8 cellular contexts compared by ENCODE assay signal in the genomic region with DNA sequence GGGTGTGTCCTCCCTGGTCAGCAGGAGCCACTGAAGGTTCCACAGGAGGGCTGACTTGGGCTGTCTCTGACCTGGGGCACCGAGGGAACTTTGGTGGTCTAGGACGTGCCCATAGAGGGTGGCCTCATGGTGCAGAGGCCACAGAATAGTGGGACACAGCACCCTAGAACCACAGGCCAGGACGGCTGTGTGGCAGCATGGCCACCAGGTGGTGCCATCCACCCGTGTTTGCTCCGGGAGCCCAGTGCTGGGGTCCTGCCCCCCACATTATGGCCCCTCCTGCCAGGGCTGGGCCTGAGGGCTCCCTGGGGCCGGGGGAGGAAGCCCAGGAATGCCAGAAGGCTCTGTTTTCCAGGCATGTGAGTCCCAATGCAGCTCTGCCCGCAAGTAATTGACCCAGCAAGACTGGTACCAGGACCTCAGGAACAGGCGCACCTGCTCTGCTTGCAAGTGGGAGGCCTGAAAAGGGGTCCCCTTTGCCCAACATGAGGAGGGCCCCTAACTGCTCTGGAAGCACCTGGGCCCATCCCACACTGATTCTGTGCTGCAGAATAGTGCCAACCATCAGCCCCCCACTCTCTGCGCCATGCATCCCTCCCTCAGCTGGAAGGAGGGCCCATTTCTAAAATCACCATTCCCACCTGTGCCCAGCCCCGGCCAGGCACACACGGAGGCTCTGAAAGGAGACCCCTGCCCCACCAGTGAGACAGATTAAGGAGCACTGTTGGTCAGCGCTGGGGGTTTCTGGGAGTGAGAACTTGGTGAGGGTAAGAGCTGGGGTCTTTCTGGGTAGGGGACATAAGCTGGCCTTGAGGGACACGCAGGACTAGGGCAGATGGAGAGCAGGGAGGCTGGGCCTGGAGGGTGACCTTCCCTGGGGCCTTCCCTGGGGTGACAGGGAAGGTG.
DNase-seq lines count a peak whose midpoint lies in the region; ATAC-seq and TF ChIP-seq lines count a peak whose summit lies in the region.
"Not testable (repeated sequence)": the region's sequence is repeated elsewhere in the genome, so short reads cannot be mapped to it uniquely, and the experiment has no call there.

No MANE protein-coding gene starts in this region.

- TF ChIP-seq CTCF in GM12874 (IDR thresholded peaks at IDR 0.05; ENCODE audit: insufficient read depth, low read depth, low read length) (peak; percentile 85), astrocyte of the spinal cord (IDR thresholded peaks at IDR 0.05; ENCODE audit: low read depth, low read length) (peak; percentile 89), foreskin fibroblast (IDR thresholded peaks at IDR 0.05; ENCODE audit: low read depth, low read length) (peak; percentile 68)
- TF ChIP-seq CTCF in activated B cell treated with CpG ODN at 0.5 μM for 24 hours (IDR thresholded peaks at IDR 0.05): not testable (repeated sequence)

- H3K9me3 Mint-ChIP-seq in activated B cell treated with CpG ODN at 0.5 μM for 24 hours, memory B cell: not testable (repeated sequence)

- not testable (repeated sequence) for H3K27ac Mint-ChIP-seq in activated B cell treated with CpG ODN at 0.5 μM for 24 hours, memory B cell

- DNase-seq in AG08395 (ENCODE audit: low spot score) (peak; percentile 59), NAMALWA (ENCODE audit: low spot score) (peak; percentile 67), foreskin fibroblast (peak in 1 of 2 donors; percentile 44)
- DNase-seq in activated B cell treated with CpG ODN at 0.5 μM for 24 hours; astrocyte of the spinal cord (ENCODE audit: low read depth, low spot score); memory B cell (ENCODE audit: low spot score in 2 of 2): not testable (repeated sequence)
- DNase-seq in stimulated activated CD4-positive, alpha-beta T cell treated with anti-CD3 and anti-CD28 coated beads, Interleukin-4, amount 100 ng/mL, for 48 hours (ENCODE audit: low read depth in 2 of 2): peak; percentile 16 to 40

- CTCF ChIA-PET in activated B cell treated with CpG ODN at 0.5 μM for 24 hours (lab: Charles Lee): not testable (repeated sequence)

- peak; percentile 49 for ATAC-seq in activated B cell treated with CpG ODN at 0.5 μM for 24 hours (ENCODE audit: low read depth)
- peak; percentile 41 for ATAC-seq in memory B cell (ENCODE audit: low read depth)

- intact Hi-C loops in activated B cell treated with CpG ODN at 0.5 μM for 24 hours (cut with micrococcal nuclease): not testable (repeated sequence)

- H3K4me1 Mint-ChIP-seq in activated B cell treated with CpG ODN at 0.5 μM for 24 hours, memory B cell: not testable (repeated sequence)

- H3K4me3 ChIP-seq in astrocyte of the spinal cord (ENCODE audit: low read depth, low read length); foreskin fibroblast (ENCODE audit: low read depth in 1 of 2, low read length in 2 of 2): not testable (repeated sequence)

- H3K27me3 Mint-ChIP-seq in activated B cell treated with CpG ODN at 0.5 μM for 24 hours: not testable (repeated sequence)
- peaks cover 16% of the 10 kb centered on the region for H3K27me3 Mint-ChIP-seq in memory B cell

- H3K36me3 Mint-ChIP-seq in activated B cell treated with CpG ODN at 0.5 μM for 24 hours (ENCODE audit: low read depth); memory B cell: not testable (repeated sequence)

- H3K4me3 Mint-ChIP-seq in activated B cell treated with CpG ODN at 0.5 μM for 24 hours, memory B cell: not testable (repeated sequence)

- in situ Hi-C loops in astrocyte of the spinal cord (cut with HindIII; ENCODE audit: low sequenced_read_pairs): not testable (repeated sequence)

- POLR2A ChIA-PET in activated B cell treated with CpG ODN at 0.5 μM for 24 hours (lab: Charles Lee): not testable (repeated sequence)
